ENCODE assay signal across 11 cellular contexts in the genomic region with DNA sequence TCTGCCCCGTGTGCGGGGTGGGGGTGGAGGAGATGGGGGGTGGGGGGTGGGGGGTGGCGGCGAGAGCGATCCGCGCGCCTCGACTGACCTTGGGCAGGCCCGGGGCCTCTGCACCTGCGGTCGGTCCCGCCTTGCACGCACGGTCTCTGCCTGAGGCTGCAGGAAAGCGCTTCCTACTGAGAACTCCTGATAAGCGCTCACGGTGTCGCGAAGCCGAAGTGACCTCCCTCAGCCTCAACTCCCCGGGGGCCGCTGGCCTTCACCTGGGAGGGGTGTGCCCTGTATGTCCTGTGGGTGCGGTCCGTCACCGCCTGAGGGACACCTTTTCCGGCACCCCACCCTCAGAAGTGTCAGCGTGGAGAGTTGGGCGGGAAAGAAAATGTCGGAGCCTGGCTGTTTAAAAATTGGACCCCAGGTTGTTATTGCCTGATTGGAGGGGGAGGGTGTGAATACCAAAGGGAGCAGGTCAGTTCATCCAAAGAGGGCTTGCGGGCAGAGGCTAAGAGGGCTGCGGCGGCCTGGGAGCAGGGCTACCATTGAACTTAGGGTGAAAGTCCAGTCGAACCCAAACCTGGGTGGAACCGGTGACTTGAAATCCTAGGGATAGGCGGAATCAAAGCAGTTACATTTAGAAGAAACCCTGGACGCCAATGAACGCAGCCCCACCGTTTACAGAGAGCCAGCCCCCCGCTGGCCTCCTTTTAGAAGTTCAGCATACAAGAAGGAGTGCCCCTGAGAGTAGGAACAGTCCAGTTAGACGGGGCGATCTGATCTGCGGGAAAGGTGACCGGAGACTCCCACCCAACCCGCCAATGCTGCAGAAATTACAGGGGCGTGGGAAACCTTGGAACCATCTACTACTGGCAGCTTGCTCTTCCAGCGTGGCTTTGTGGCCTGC. TPM values are rescaled to one million over a fixed set of nuclear protein-coding genes. Genes with fewer than 3 reads are reported as not detected.
DNase-seq lines count a peak whose midpoint lies in the region; ATAC-seq and TF ChIP-seq lines count a peak whose summit lies in the region.
"Had no signal": no experiment of that assay in that cellular context is flagged by ENCODE, and none has a peak within 500 bp of the region (broad histone marks: within the 10 kb centered on the region; RNA-seq: fewer than 3 reads in every experiment).

No MANE protein-coding gene starts in this region.

- no peaks in the 10 kb centered on the region for H3K9me3 ChIP-seq in CD4-positive, alpha-beta T cell (ENCODE audit: control insufficient read depth, low read length)
- H3K9me3 ChIP-seq in NT2/D1 (ENCODE audit: insufficient read depth, low read length) (no peaks in the 10 kb centered on the region), testis (no peaks in the 10 kb centered on the region), transverse colon (no peaks in the 10 kb centered on the region)

- H3K4me3 Mint-ChIP-seq in CD4-positive, alpha-beta T cell: peak overlapping the region; percentile 99
- peak overlapping the region; percentile 92 to 100 (median 99) for H3K4me3 Mint-ChIP-seq in naive thymus-derived CD8-positive, alpha-beta T cell

- TF ChIP-seq POLR2A in testis (IDR thresholded peaks at IDR 0.05) (no peak), transverse colon (IDR thresholded peaks at IDR 0.05) (no peak)

- H3K27me3 ChIP-seq in CD4-positive, alpha-beta T cell (ENCODE audit: control insufficient read depth, insufficient read depth, low read length): no peaks in the 10 kb centered on the region
- peaks cover 94% of the 10 kb centered on the region for H3K27me3 ChIP-seq in NT2/D1 (ENCODE audit: insufficient read depth, insufficient read length)
- no peaks in the 10 kb centered on the region for H3K27me3 ChIP-seq in testis
- H3K27me3 ChIP-seq in transverse colon: peaks cover 65% of the 10 kb centered on the region

- no peak for TF ChIP-seq EP300 in transverse colon (IDR thresholded peaks at IDR 0.05; ENCODE audit: low read depth)

- in situ Hi-C loops in transverse colon (cut with MboI; ENCODE audit: low pct_ligation_motif_present in 1 of 4, low pct_unique_long_range_greater_than_20kb in 1 of 4, low sequenced_read_pairs in 3 of 4): no loop called here

- H3K27me3 Mint-ChIP-seq in CD4-positive, alpha-beta T cell: no peaks in the 10 kb centered on the region
- H3K27me3 Mint-ChIP-seq in naive thymus-derived CD8-positive, alpha-beta T cell: peaks cover 0 to 11% (median 0%) of the 10 kb centered on the region in 5 donors

- no peaks in the 10 kb centered on the region for H3K9me3 Mint-ChIP-seq in CD4-positive, alpha-beta T cell
- no peaks in the 10 kb centered on the region for H3K9me3 Mint-ChIP-seq in naive thymus-derived CD8-positive, alpha-beta T cell

- no peaks in the 10 kb centered on the region for H3K36me3 ChIP-seq in NT2/D1 (ENCODE audit: insufficient read depth, insufficient read length, low read length)
- no peaks in the 10 kb centered on the region for H3K36me3 ChIP-seq in testis (ENCODE audit: low read depth, missing control alignments)
- no peaks in the 10 kb centered on the region for H3K36me3 ChIP-seq in transverse colon

- CTCF ChIA-PET in CD4-positive, alpha-beta T cell (lab: Charles Lee): interaction anchor here (5.5 to 5.7 kb wide), 2 partner anchors 51 to 89 kb away, joined by 85 to 223 read pairs; no protein-coding TSS in a partner anchor

- H3K9ac ChIP-seq in NT2/D1 (ENCODE audit: insufficient read length, low read depth): no peak overlapping the region

- peak in 6 of 10 experiments; percentile 15 to 51 (median 26) for DNase-seq in CD4-positive, alpha-beta T cell
- DNase-seq in NT2/D1 (ENCODE audit: low read depth, low spot score): no peak
- DNase-seq in coronary artery (ENCODE audit: low spot score): no peak
- DNase-seq in naive thymus-derived CD8-positive, alpha-beta T cell: peak in 2 of 10 donors; percentile 13 to 25
- DNase-seq in 8988T: no peak
- no peak for DNase-seq in testis
- no peak for DNase-seq in transverse colon
- no peak for DNase-seq in NCI-H1694 treated with DMSO at 0.1 percent for 48 hours (lab: John Stamatoyannopoulos, UW)
- DNase-seq: DMS153, naive B cell had no signal

- peak overlapping the region; percentile 17 for H3K4me3 ChIP-seq in NT2/D1 (ENCODE audit: insufficient read length, low read depth)
- peak overlapping the region; percentile 72 for H3K4me3 ChIP-seq in coronary artery
- H3K4me3 ChIP-seq in testis: no peak overlapping the region
- H3K4me3 ChIP-seq in transverse colon: peak overlapping the region in 2 of 4 donors; percentile 29 to 45

- no peak overlapping the region for H3K27ac ChIP-seq in CD4-positive, alpha-beta T cell (ENCODE audit: low read depth, low read length)
- H3K27ac ChIP-seq in coronary artery (no peak overlapping the region), testis (no peak overlapping the region), transverse colon (peak overlapping the region in 2 of 4 donors; percentile 43 to 58)
- H3K27ac ChIP-seq: HL-60 had no signal

- H3K4me1 ChIP-seq in NT2/D1 (ENCODE audit: insufficient read depth, insufficient read length) (peaks cover 18% of the 10 kb centered on the region), testis (peaks cover 3% of the 10 kb centered on the region), transverse colon (peaks cover 0 to 23% (median 16%) of the 10 kb centered on the region in 4 donors)

- peaks cover 38% of the 10 kb centered on the region for H3K36me3 Mint-ChIP-seq in CD4-positive, alpha-beta T cell (ENCODE audit: low read depth)
- peaks cover 0 to 17% (median 3%) of the 10 kb centered on the region in 3 donors for H3K36me3 Mint-ChIP-seq in naive thymus-derived CD8-positive, alpha-beta T cell
- H3K36me3 Mint-ChIP-seq: naive B cell had no signal

- 8 to 11% methylated on average over 19 to 47 of the region's 47 CpGs for WGBS in testis, 2 donors
- 10 to 17% methylated on average over 2 to 47 of the region's 47 CpGs for WGBS in transverse colon (ENCODE audit: low coverage in 1 of 2), 2 donors

- peaks cover 88% of the 10 kb centered on the region for H3K4me1 Mint-ChIP-seq in CD4-positive, alpha-beta T cell (ENCODE audit: low read depth)
- peaks cover 44 to 86% (median 77%) of the 10 kb centered on the region in 4 donors for H3K4me1 Mint-ChIP-seq in naive thymus-derived CD8-positive, alpha-beta T cell

- no peak for ATAC-seq in CD4-positive, alpha-beta T cell (ENCODE audit: poor library complexity)
- ATAC-seq in naive thymus-derived CD8-positive, alpha-beta T cell: no peak

- no peak for TF ChIP-seq CTCF in CD4-positive, alpha-beta T cell (IDR thresholded peaks at IDR 0.05)
- TF ChIP-seq CTCF in coronary artery (IDR thresholded peaks at IDR 0.05) (no peak), testis (IDR thresholded peaks at IDR 0.05) (no peak), transverse colon (IDR thresholded peaks at IDR 0.05) (no peak)

- POLR2A ChIA-PET in CD4-positive, alpha-beta T cell (lab: Charles Lee): interaction anchor here (0.7 to 8.4 kb wide), 15 partner anchors 8 to 139 kb away, joined by 3 to 749 read pairs (median 21); a partner anchor contains a TSS
- POLR2A ChIA-PET in naive thymus-derived CD8-positive, alpha-beta T cell (lab: Charles Lee): interaction anchor here (0.7 to 14.4 kb wide), 14 partner anchors 8 to 138 kb away, joined by 3 to 944 read pairs (median 15); a partner anchor contains a TSS

- intact Hi-C loops in CD4-positive, alpha-beta T cell (cut with DNase I, micrococcal nuclease): no loop called here
- intact Hi-C loops in testis (cut with DNase I; ENCODE audit: low total_unique reads): no loop called here
- intact Hi-C loops in transverse colon (cut with DNase I; ENCODE audit: low total_unique reads): no loop called here

- peak overlapping the region; percentile 77 for H3K27ac Mint-ChIP-seq in CD4-positive, alpha-beta T cell
- peak overlapping the region; percentile 96 to 100 (median 97) for H3K27ac Mint-ChIP-seq in naive thymus-derived CD8-positive, alpha-beta T cell
- H3K27ac Mint-ChIP-seq: naive B cell had no signal

RNA-seq across cellular contexts. Expression of a gene that starts 1.2 kb away (rescaled TPM):
- 100 to 1,000 TPM; 101 to 102 TPM for total RNA-seq in CD4-positive, alpha-beta T cell
- total RNA-seq in naive thymus-derived CD8-positive, alpha-beta T cell: 100 to 1,000 TPM; 116 to 117 TPM
- polyA plus RNA-seq in naive thymus-derived CD8-positive, alpha-beta T cell: 100 to 1,000 TPM; 158 to 284 (median 273) TPM
- under 1 TPM; 0.62 to 0.79 TPM for total RNA-seq in testis
- polyA plus RNA-seq in testis (ENCODE audit: insufficient read depth, low read depth, low replicate concordance): 1.3 TPM
- 10 to 100 TPM in 1 of 4 donors, 1 to 10 TPM in 3; 3.7 to 14.3 (median 5.1) TPM for total RNA-seq in transverse colon

Comparison
In these comparisons a context has a peak if more than half of its experiments do, and no peak if none do; other contexts are left out.
1. DNase-seq: peak in CD4-positive, alpha-beta T cell (6 of 10); none in NT2/D1 (single experiment), coronary artery (single experiment), 8988T (single experiment), testis (single experiment), transverse colon (single experiment) and NCI-H1694 treated with DMSO at 0.1 percent for 48 hours (single experiment).
2. H3K4me3 ChIP-seq: peak in NT2/D1 (single experiment) and coronary artery (single experiment); none in testis (0 of 2).
3. RNA of a gene that starts 1.2 kb away (total RNA-seq): 116 to 117 TPM in naive thymus-derived CD8-positive, alpha-beta T cell and 101 to 102 TPM in CD4-positive, alpha-beta T cell; 3.7 to 14.3 TPM in transverse colon and 0.62 to 0.79 TPM in testis; every median in the first group is over 4 times any median in the second.